Comparison of ENCODE assay signal across 8 cellular contexts in the genomic region with DNA sequence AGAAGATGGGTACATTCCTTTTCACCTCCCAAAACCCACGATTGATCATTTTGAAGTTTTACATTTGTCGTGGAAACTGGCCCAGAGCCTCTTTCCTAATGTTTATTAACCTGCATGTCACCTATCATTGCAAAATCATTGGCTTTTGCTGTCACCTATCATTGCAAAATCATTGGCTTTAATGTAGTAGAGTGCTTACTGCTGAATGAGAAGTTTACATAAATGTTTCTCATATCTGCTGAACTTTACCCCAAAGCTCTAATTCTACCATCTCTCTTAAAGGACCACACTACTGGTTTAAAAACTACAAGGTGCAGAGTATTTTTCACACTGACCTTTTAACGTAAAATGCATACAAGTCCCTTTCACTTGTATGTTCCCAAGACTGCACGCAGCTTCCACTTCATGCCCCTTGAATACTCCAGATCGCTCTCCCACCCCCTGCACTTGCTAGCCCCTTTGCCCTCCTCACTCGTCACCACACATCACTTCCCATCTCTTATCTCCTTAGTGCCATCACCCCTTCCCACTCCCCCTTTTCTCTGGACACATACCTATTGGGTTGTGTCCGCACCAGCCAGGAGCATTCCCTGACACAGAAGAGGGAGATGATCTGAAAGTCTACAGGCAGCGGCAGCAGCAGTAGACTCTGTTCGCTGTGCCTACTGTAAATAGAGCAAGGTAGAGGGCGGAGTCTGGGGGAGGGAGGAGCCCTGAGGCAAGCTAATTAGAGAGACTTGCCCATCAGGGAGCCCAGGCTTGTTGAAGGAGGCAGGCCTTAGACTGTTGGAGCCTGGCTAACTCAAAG. TPM values are rescaled to one million over a fixed set of nuclear protein-coding genes. Genes with fewer than 3 reads are reported as not detected.
DNase-seq lines count a peak whose midpoint lies in the region; ATAC-seq and TF ChIP-seq lines count a peak whose summit lies in the region.

No MANE protein-coding gene starts in this region.

- H3K4me1 ChIP-seq in colonic mucosa, result peaks cover 3% of the 10 kb centered on the region

- no peaks in the 10 kb centered on the region for H3K36me3 ChIP-seq in colonic mucosa

- peak; percentile 90 for ATAC-seq in GM19395 (IDR thresholded peaks at IDR 0.05; ENCODE audit: unreplicated experiment)
- ATAC-seq in HG03280 (IDR thresholded peaks at IDR 0.05; ENCODE audit: unreplicated experiment), result peak; percentile 88
- ATAC-seq in effector memory CD8-positive, alpha-beta T cell (replicated peaks), result no peak

- H3K4me1 Mint-ChIP-seq in type B pancreatic cell (ENCODE audit: unreplicated experiment), result peaks cover 5% of the 10 kb centered on the region
- H3K4me1 Mint-ChIP-seq in effector memory CD8-positive, alpha-beta T cell (ENCODE audit: low read depth in 2 of 2), result peaks cover 0 to 1% of the 10 kb centered on the region in 2 donors

- intact Hi-C loops in colonic mucosa (cut with DNase I), result no loop called here

- H3K27ac ChIP-seq in 22Rv1, result peak overlapping the region; percentile 75
- no peak overlapping the region for H3K27ac ChIP-seq in colonic mucosa

- TF ChIP-seq CTCF in 22Rv1 (IDR thresholded peaks at IDR 0.05) (no peak), colonic mucosa (IDR thresholded peaks at IDR 0.05) (no peak), type B pancreatic cell (conservative IDR thresholded peaks at IDR 0.05) (no peak)

- no peak overlapping the region for H3K4me3 ChIP-seq in colonic mucosa

- H3K27me3 ChIP-seq in colonic mucosa, result no peaks in the 10 kb centered on the region

- peaks cover 23% of the 10 kb centered on the region for H3K27me3 Mint-ChIP-seq in type B pancreatic cell
- no peaks in the 10 kb centered on the region for H3K27me3 Mint-ChIP-seq in effector memory CD8-positive, alpha-beta T cell

- no peaks in the 10 kb centered on the region for H3K36me3 Mint-ChIP-seq in type B pancreatic cell
- H3K36me3 Mint-ChIP-seq in effector memory CD8-positive, alpha-beta T cell (ENCODE audit: insufficient read depth), result no peaks in the 10 kb centered on the region

- no peak overlapping the region for H3K9ac ChIP-seq in colonic mucosa (ENCODE audit: low read depth in 2 of 2, low read length in 2 of 2)

- peak overlapping the region; percentile 4 for H3K27ac Mint-ChIP-seq in type B pancreatic cell
- H3K27ac Mint-ChIP-seq in effector memory CD8-positive, alpha-beta T cell, result no peak overlapping the region

- DNase-seq in colonic mucosa (peak; percentile 82), type B pancreatic cell (ENCODE audit: extremely low spot score, unreplicated experiment) (no peak), NCI-H2107 (lab: John Stamatoyannopoulos, UW) (no peak)
- no peak for DNase-seq in effector memory CD8-positive, alpha-beta T cell
- DNase-seq in stimulated activated CD4-positive, alpha-beta T cell treated with anti-CD3 and anti-CD28 coated beads, Interleukin-4, amount 100 ng/mL, for 4 hours, result no peak

- peak overlapping the region; percentile 77 for H3K4me3 Mint-ChIP-seq in type B pancreatic cell
- H3K4me3 Mint-ChIP-seq in effector memory CD8-positive, alpha-beta T cell, result no peak overlapping the region

- H3K9me3 Mint-ChIP-seq in type B pancreatic cell, result no peaks in the 10 kb centered on the region
- H3K9me3 Mint-ChIP-seq in effector memory CD8-positive, alpha-beta T cell, result peaks cover 0 to 3% of the 10 kb centered on the region in 2 donors

- no peaks in the 10 kb centered on the region for H3K9me3 ChIP-seq in colonic mucosa

RNA-seq across cellular contexts. Expression of a gene that starts 30.2 kb away (rescaled TPM):
- total RNA-seq in colonic mucosa (10 to 100 TPM; 29.6 to 34.5 TPM), type B pancreatic cell (ENCODE audit: low replicate concordance) (35.4 and 37.7 TPM in 2 replicates)
